25 cellular contexts compared by ENCODE assay signal in the genomic region with DNA sequence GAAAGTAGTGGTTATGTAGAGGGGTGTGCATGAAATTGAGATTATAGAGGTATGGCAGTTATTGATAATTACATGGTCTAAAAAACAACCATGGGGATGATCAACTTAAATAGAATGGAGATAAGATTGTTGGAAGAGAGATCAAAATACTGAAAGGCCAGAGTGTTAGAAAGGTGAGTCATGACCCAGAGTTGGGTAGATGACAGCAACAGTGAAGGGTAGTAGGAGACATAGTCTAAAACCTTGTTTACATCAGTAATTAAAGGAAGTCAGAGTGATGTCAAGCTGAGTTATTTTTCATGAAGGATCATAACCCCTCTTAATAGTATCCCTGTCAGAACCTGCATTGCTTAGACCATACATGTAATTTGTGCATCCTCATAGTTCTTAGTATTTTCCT.
DNase-seq lines count a peak whose midpoint lies in the region; ATAC-seq, FAIRE-seq and TF ChIP-seq lines count a peak whose summit lies in the region.
"Had no signal": no experiment of that assay in that cellular context is flagged by ENCODE, and none has a peak within 500 bp of the region (broad histone marks: within the 10 kb centered on the region; RNA-seq: fewer than 3 reads in every experiment).

No MANE protein-coding gene starts in this region.

- TF ChIP-seq EP300 in K562 (IDR thresholded peaks at IDR 0.05; ENCODE audit: low read length), result no peak

- H3K4me3 ChIP-seq in K562 (no peak overlapping the region), ascending aorta (no peak overlapping the region)
- H3K4me3 ChIP-seq: adrenal gland, breast epithelium, coronary artery, heart right ventricle, neural progenitor cell, sigmoid colon, testis, vagina had no signal

- no peak overlapping the region for H2AFZ ChIP-seq in K562 (ENCODE audit: low read depth, low read length)
- H2AFZ ChIP-seq: neural progenitor cell had no signal

- H4K20me1 ChIP-seq in K562 (replicated peaks; ENCODE audit: control insufficient read depth, insufficient read depth, low read length), result no peaks in the 10 kb centered on the region

- POLR2A ChIA-PET in K562 (lab: Yijun Ruan, JAX), result no interaction called here

- no TSS peak for BruUV-seq in K562 (replicated peaks; lab: Mats Ljungman, UMichigan)

- no peak for TF ChIP-seq RAD21 in K562 (CRISPR knock-in tag; conservative IDR thresholded peaks at IDR 0.05 in 1 of 2, IDR thresholded peaks at IDR 0.05 in 1 of 2)

- no peak for TF ChIP-seq CTCF in K562 (IDR thresholded peaks at IDR 0.05 in 2 of 3, conservative IDR thresholded peaks at IDR 0.05 in 1 of 3; ENCODE audit: insufficient read depth in 2 of 3, low read depth in 1 of 3, low read length in 3 of 3)
- TF ChIP-seq CTCF in ascending aorta (IDR thresholded peaks at IDR 0.05), result no peak

- H3K27me3 ChIP-seq in K562 (ENCODE audit: control insufficient read depth in 2 of 2, insufficient read depth in 2 of 2, low read length in 2 of 2), result no peaks in the 10 kb centered on the region
- H3K27me3 ChIP-seq in ascending aorta, result no peaks in the 10 kb centered on the region
- H3K27me3 ChIP-seq: adrenal gland, breast epithelium, heart right ventricle, neural progenitor cell, sigmoid colon, testis, vagina had no signal

- in situ Hi-C loops in K562 (cut with MboI), result no loop called here

- H3K79me2 ChIP-seq in K562 (ENCODE audit: control insufficient read depth, insufficient read depth, low read length), result no peaks in the 10 kb centered on the region

- DNase-seq in ELR (ENCODE audit: low read depth) (peak; percentile 15), K562 (ENCODE audit: extremely low read depth in 1 of 4, low spot score in 3 of 4) (no peak), NCI-H2171 treated with DMSO at 0.1 percent for 48 hours (lab: John Stamatoyannopoulos, UW) (no peak), erythroblast (lab: John Stamatoyannopoulos, UW) (no peak), inferior parietal cortex (ENCODE audit: extremely low spot score) (no peak), ascending aorta (ENCODE audit: low spot score in 2 of 2) (no peak)
- DNase-seq: activated CD4-positive, alpha-beta T cell treated with anti-CD3 and anti-CD28 coated beads, Interleukin-2, amount 10 ng/mL, durations not matched to agents 24 days and 14 days; adrenal gland; C1 segment of cervical spinal cord; heart right ventricle; Kasumi-1; left ventricle myocardium superior; NCI-H1092 treated with DMSO at 0.1 percent for 48 hours; NCI-H510A treated with DMSO at 0.1 percent for 48 hours; SHP77; sigmoid colon; T-helper 1 cell; testis had no signal

- H3K27ac ChIP-seq in K562 (ENCODE audit: extremely low read depth, low read depth, low read length) (no peak overlapping the region), ascending aorta (no peak overlapping the region)
- H3K27ac ChIP-seq: adrenal gland, breast epithelium, coronary artery, heart right ventricle, neural progenitor cell, sigmoid colon, testis, vagina had no signal

- H3K4me2 ChIP-seq in K562 (ENCODE audit: insufficient read depth, low read length), result no peak overlapping the region
- H3K4me2 ChIP-seq: neural progenitor cell had no signal

- no peak overlapping the region for H3K9ac ChIP-seq in K562 (ENCODE audit: insufficient read depth in 1 of 2, low read depth in 2 of 2, low read length in 2 of 2)
- H3K9ac ChIP-seq: neural progenitor cell had no signal

- H3K4me1 ChIP-seq in K562 (replicated peaks in 1 of 2; ENCODE audit: control insufficient read depth in 2 of 2, insufficient read depth in 2 of 2, low read length in 2 of 2), result no peaks in the 10 kb centered on the region
- no peaks in the 10 kb centered on the region for H3K4me1 ChIP-seq in ascending aorta
- H3K4me1 ChIP-seq: adrenal gland, breast epithelium, heart right ventricle, neural progenitor cell, sigmoid colon, testis, vagina had no signal

- intact Hi-C loops in K562 (cut with micrococcal nuclease) (loop anchor here (10.0 kb wide), 1 partner anchor 226 kb away; no protein-coding TSS in a partner anchor), ascending aorta (cut with DNase I) (no loop called here)

- H3K36me3 ChIP-seq in K562 (ENCODE audit: control insufficient read depth, insufficient read depth, low read length) (no peaks in the 10 kb centered on the region), ascending aorta (no peaks in the 10 kb centered on the region)
- H3K36me3 ChIP-seq: adrenal gland, breast epithelium, heart right ventricle, neural progenitor cell, sigmoid colon, vagina had no signal

- no peak for TF ChIP-seq POLR2A in K562 (conservative IDR thresholded peaks at IDR 0.05)
- no peak for TF ChIP-seq POLR2A in erythroblast (IDR thresholded peaks at IDR 0.05; ENCODE audit: low read length)

- H3K9me3 ChIP-seq in K562 (replicated peaks; ENCODE audit: control insufficient read depth, insufficient read depth, low read depth, low read length) (no peaks in the 10 kb centered on the region), ascending aorta (no peaks in the 10 kb centered on the region)
- H3K9me3 ChIP-seq: adrenal gland, breast epithelium, heart right ventricle, sigmoid colon, testis, vagina had no signal

- CTCF ChIA-PET in K562 (lab: Yijun Ruan, JAX; ENCODE audit: low intra/inter-chr PET ratio), result no interaction called here

- ATAC-seq in GM19395 (IDR thresholded peaks at IDR 0.05; ENCODE audit: unreplicated experiment) (peak; percentile 24), HG02885 (IDR thresholded peaks at IDR 0.05; ENCODE audit: poor library complexity, unreplicated experiment) (peak; percentile 9), K562 (no peak)
- ATAC-seq: heart right ventricle, left ventricle myocardium superior had no signal

- no peak for FAIRE-seq in K562 (lab: Jason Lieb, UNC)
- FAIRE-seq: G401.6 had no signal

- no peaks in the 10 kb centered on the region for H3K9me1 ChIP-seq in K562 (ENCODE audit: control insufficient read depth, insufficient read depth, low read length)

TF ChIP-seq in K562, 482 proteins besides CTCF, POLR2A, EP300 and RAD21:
- TF ChIP-seq SIX5 (IDR thresholded peaks at IDR 0.05; ENCODE audit: borderline replicate concordance in 1 of 2, insufficient read depth in 1 of 2, low read depth in 1 of 2, low read length in 2 of 2) (no peak), MIER1 (IDR thresholded peaks at IDR 0.05; ENCODE audit: low read depth) (no peak), SMAD4 (CRISPR knock-in tag; conservative IDR thresholded peaks at IDR 0.05) (no peak), ZZZ3 (IDR thresholded peaks at IDR 0.05) (no peak)
- TF ChIP-seq, protein P1, sequence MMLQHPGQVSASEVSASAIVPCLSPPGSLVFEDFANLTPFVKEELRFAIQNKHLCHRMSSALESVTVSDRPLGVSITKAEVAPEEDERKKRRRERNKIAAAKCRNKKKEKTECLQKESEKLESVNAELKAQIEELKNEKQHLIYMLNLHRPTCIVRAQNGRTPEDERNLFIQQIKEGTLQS (IDR thresholded peaks at IDR 0.05), result 0 out of 2 replicates have a peak, but pooled peaks have one; percentile 19
- TF ChIP-seq, protein P1 (CRISPR knock-in tag; conservative IDR thresholded peaks at IDR 0.05), result no peak
- TF ChIP-seq, protein P2, sequence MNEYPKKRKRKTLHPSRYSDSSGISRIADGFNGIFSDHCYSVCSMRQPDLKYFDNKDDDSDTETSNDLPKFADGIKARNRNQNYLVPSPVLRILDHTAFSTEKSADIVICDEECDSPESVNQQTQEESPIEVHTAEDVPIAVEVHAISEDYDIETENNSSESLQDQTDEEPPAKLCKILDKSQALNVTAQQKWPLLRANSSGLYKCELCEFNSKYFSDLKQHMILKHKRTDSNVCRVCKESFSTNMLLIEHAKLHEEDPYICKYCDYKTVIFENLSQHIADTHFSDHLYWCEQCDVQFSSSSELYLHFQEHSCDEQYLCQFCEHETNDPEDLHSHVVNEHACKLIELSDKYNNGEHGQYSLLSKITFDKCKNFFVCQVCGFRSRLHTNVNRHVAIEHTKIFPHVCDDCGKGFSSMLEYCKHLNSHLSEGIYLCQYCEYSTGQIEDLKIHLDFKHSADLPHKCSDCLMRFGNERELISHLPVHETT (CRISPR knock-in tag; conservative IDR thresholded peaks at IDR 0.05 in 1 of 2, IDR thresholded peaks at IDR 0.05 in 1 of 2), result no peak
TF ChIP-seq in K562: peak in this region for 1.
